8 cellular contexts compared by ENCODE assay signal in genomic region chr20:52191436-52192295, GRCh38. TPM values are rescaled to one million over a fixed set of nuclear protein-coding genes. Genes with fewer than 3 reads are reported as not detected.
DNase-seq lines count a peak whose midpoint lies in the region; ATAC-seq and TF ChIP-seq lines count a peak whose summit lies in the region.

ZFP64 (minus strand) TSS chr20:52191779; CDS start chr20:52191636, 143 bp downstream.

- peak within 1 kb of the TSS; percentile 82 for H3K9ac ChIP-seq in iPS-18a (ENCODE audit: low read length)
- H3K9ac ChIP-seq in skeletal muscle satellite cell (ENCODE audit: low read depth, low read length): peak within 1 kb of the TSS; percentile 83

- H3K4me1 ChIP-seq in iPS-18a (ENCODE audit: control insufficient read depth, low read depth, low read length) (peaks cover 3% of the 10 kb centered on the region), skeletal muscle satellite cell (ENCODE audit: control insufficient read depth, insufficient read depth, low read length) (peaks cover 12% of the 10 kb centered on the region)

- no peaks in the 10 kb centered on the region for H3K36me3 ChIP-seq in brain microvascular endothelial cell (replicated peaks)
- no peaks in the 10 kb centered on the region for H3K36me3 ChIP-seq in iPS-18a (ENCODE audit: control insufficient read depth, low read depth, low read length)
- peaks cover 3% of the 10 kb centered on the region for H3K36me3 ChIP-seq in skeletal muscle satellite cell (ENCODE audit: insufficient read depth, low read length)

- peak; percentile 72 for ATAC-seq in HG02884 (IDR thresholded peaks at IDR 0.05; ENCODE audit: unreplicated experiment)

- H3K9me3 ChIP-seq in iPS-18a (ENCODE audit: control insufficient read depth, low read depth, low read length) (no peaks in the 10 kb centered on the region), skeletal muscle satellite cell (replicated peaks; ENCODE audit: low read length) (no peaks in the 10 kb centered on the region)

- in situ Hi-C loops in brain microvascular endothelial cell (cut with HindIII; ENCODE audit: low pct_ligation_motif_present, low sequenced_read_pairs): no loop called here

- H3K27me3 ChIP-seq in brain microvascular endothelial cell (replicated peaks): no peaks in the 10 kb centered on the region
- no peaks in the 10 kb centered on the region for H3K27me3 ChIP-seq in iPS-18a (ENCODE audit: control insufficient read depth, insufficient read depth, low read length)
- H3K27me3 ChIP-seq in skeletal muscle satellite cell (ENCODE audit: control insufficient read depth, insufficient read depth, low read length): no peaks in the 10 kb centered on the region

- TF ChIP-seq CTCF in brain microvascular endothelial cell (IDR thresholded peaks at IDR 0.05; ENCODE audit: low read depth, low read length, missing control alignments): peak; percentile 76

- H3K4me2 ChIP-seq in skeletal muscle satellite cell (ENCODE audit: low read length): peak within 1 kb of the TSS; percentile 100

- H3K27ac ChIP-seq in brain microvascular endothelial cell: peak within 1 kb of the TSS; percentile 46
- H3K27ac ChIP-seq in iPS-18a (ENCODE audit: low read length): peak within 1 kb of the TSS; percentile 49

- DNase-seq in NCI-H1417 (lab: John Stamatoyannopoulos, UW) (peak; percentile 73 to 95 (median 87)), NCI-H1417 treated with DMSO at 0.1 percent for 48 hours (lab: John Stamatoyannopoulos, UW) (no peak), NCI-H2029 (lab: John Stamatoyannopoulos, UW) (peak; percentile 69), UCSD-AML1 (lab: John Stamatoyannopoulos, UW; ENCODE audit: unreplicated experiment) (peak; percentile 88), brain microvascular endothelial cell (peak; percentile 60)

- peak within 1 kb of the TSS; percentile 82 for H3K4me3 ChIP-seq in brain microvascular endothelial cell (ENCODE audit: low read depth, low read length)
- H3K4me3 ChIP-seq in iPS-18a (ENCODE audit: low read length): peak within 1 kb of the TSS; percentile 88
- H3K4me3 ChIP-seq in skeletal muscle satellite cell (ENCODE audit: low read length): peak within 1 kb of the TSS; percentile 91

RNA-seq across cellular contexts. Expression of gene ZFP64, which starts in this region (rescaled TPM):
- 13.7 and 14.6 TPM in 2 replicates for total RNA-seq in skeletal muscle satellite cell (2012; rRNA removed)
